8 cellular contexts compared by ENCODE assay signal in genomic region chr21:37367301-37367757, GRCh38. TPM values are rescaled to one million over a fixed set of nuclear protein-coding genes. Genes with fewer than 3 reads are reported as not detected.
DNase-seq lines count a peak whose midpoint lies in the region; ATAC-seq and FAIRE-seq lines count a peak whose summit lies in the region.

No MANE protein-coding gene starts in this region.

- peak overlapping the region; percentile 99 for H3K4me3 Mint-ChIP-seq in activated CD4-positive, alpha-beta T cell treated with anti-CD3 and anti-CD28 coated beads for 36 hours
- peak overlapping the region; percentile 98 for H3K4me3 Mint-ChIP-seq in dendritic cell treated with granulocyte-macrophage colony-stimulating factor and Interleukin-4, amounts not matched to agents 40 ng/mL and 50 ng/mL, for 4 days
- H3K4me3 Mint-ChIP-seq in naive thymus-derived CD8-positive, alpha-beta T cell, result peak overlapping the region in 6 of 10 donors; percentile 70 to 100 (median 94)

- peaks cover 4% of the 10 kb centered on the region for H3K4me1 ChIP-seq in NT2/D1 (ENCODE audit: insufficient read depth, insufficient read length)

- H3K9ac ChIP-seq in NT2/D1 (ENCODE audit: insufficient read length, low read depth), result peak overlapping the region; percentile 100

- peak; percentile 57 for DNase-seq in activated CD4-positive, alpha-beta T cell treated with anti-CD3 and anti-CD28 coated beads for 36 hours
- no peak for DNase-seq in activated CD4-positive, alpha-beta T cell treated with anti-CD3 and anti-CD28 coated beads for 48 hours
- DNase-seq in NT2/D1 (ENCODE audit: low read depth, low spot score) (no peak), GM19239 (ENCODE audit: insufficient read length, low spot score) (no peak)
- DNase-seq in naive thymus-derived CD8-positive, alpha-beta T cell, result peak in 1 of 10 donors; percentile 16

- no peak overlapping the region for H3K27ac Mint-ChIP-seq in activated CD4-positive, alpha-beta T cell treated with anti-CD3 and anti-CD28 coated beads for 36 hours
- peak overlapping the region; percentile 100 for H3K27ac Mint-ChIP-seq in dendritic cell treated with granulocyte-macrophage colony-stimulating factor and Interleukin-4, amounts not matched to agents 40 ng/mL and 50 ng/mL, for 4 days
- H3K27ac Mint-ChIP-seq in naive thymus-derived CD8-positive, alpha-beta T cell, result peak overlapping the region in 3 of 10 donors; percentile 99

- no peak for FAIRE-seq in GM19239 (lab: Jason Lieb, UNC)

- H3K9me3 ChIP-seq in NT2/D1 (ENCODE audit: insufficient read depth, low read length), result no peaks in the 10 kb centered on the region

- peaks cover 46% of the 10 kb centered on the region for H3K4me1 Mint-ChIP-seq in activated CD4-positive, alpha-beta T cell treated with anti-CD3 and anti-CD28 coated beads for 36 hours
- H3K4me1 Mint-ChIP-seq in dendritic cell treated with granulocyte-macrophage colony-stimulating factor and Interleukin-4, amounts not matched to agents 40 ng/mL and 50 ng/mL, for 4 days (ENCODE audit: low read depth), result peaks cover 23% of the 10 kb centered on the region
- H3K4me1 Mint-ChIP-seq in naive thymus-derived CD8-positive, alpha-beta T cell, result peaks cover 23 to 55% (median 54%) of the 10 kb centered on the region in 4 donors

- H3K27me3 ChIP-seq in NT2/D1 (ENCODE audit: insufficient read depth, insufficient read length), result no peaks in the 10 kb centered on the region

- ATAC-seq in activated CD4-positive, alpha-beta T cell treated with anti-CD3 and anti-CD28 coated beads for 36 hours, result no peak
- ATAC-seq in naive thymus-derived CD8-positive, alpha-beta T cell, result peak in 1 of 2 donors; percentile 3
- ATAC-seq in GM18870 (IDR thresholded peaks at IDR 0.05; ENCODE audit: unreplicated experiment) (no peak), HG02610 (IDR thresholded peaks at IDR 0.05; ENCODE audit: unreplicated experiment) (no peak)

- peak overlapping the region; percentile 94 for H3K4me3 ChIP-seq in NT2/D1 (ENCODE audit: insufficient read length, low read depth)

- H3K9me3 Mint-ChIP-seq in activated CD4-positive, alpha-beta T cell treated with anti-CD3 and anti-CD28 coated beads for 36 hours (ENCODE audit: low read depth), result no peaks in the 10 kb centered on the region
- no peaks in the 10 kb centered on the region for H3K9me3 Mint-ChIP-seq in dendritic cell treated with granulocyte-macrophage colony-stimulating factor and Interleukin-4, amounts not matched to agents 40 ng/mL and 50 ng/mL, for 4 days
- peaks cover 0 to 3% (median 0%) of the 10 kb centered on the region in 9 donors for H3K9me3 Mint-ChIP-seq in naive thymus-derived CD8-positive, alpha-beta T cell

- POLR2A ChIA-PET in activated CD4-positive, alpha-beta T cell treated with anti-CD3 and anti-CD28 coated beads for 36 hours (lab: Charles Lee), result interaction anchor here (1.4 kb wide), 1 partner anchor 100 kb away, joined by 7 read pairs; the partner anchor contains the start of gene VPS26C
- POLR2A ChIA-PET in naive thymus-derived CD8-positive, alpha-beta T cell (lab: Charles Lee), result interaction anchor here (1.2 to 7.5 kb wide), 3 partner anchors 17 to 196 kb away, joined by 4 to 79 read pairs (median 9); partner anchors contain the start of gene VPS26C

- intact Hi-C loops in activated CD4-positive, alpha-beta T cell treated with anti-CD3 and anti-CD28 coated beads for 36 hours (cut with DNase I, micrococcal nuclease), result loop anchor here (2.0 to 10.0 kb wide), 12 partner anchors 67 to 1980 kb away; partner anchors contain the start of genes DOP1B (in 1 of the 2), HLCS (in 1 of the 2), HMGN1 (in 1 of the 2) and PIGP (in 1 of the 2)
- intact Hi-C loops in dendritic cell treated with granulocyte-macrophage colony-stimulating factor and Interleukin-4, amounts not matched to agents 40 ng/mL and 50 ng/mL, for 4 days (cut with micrococcal nuclease), result loop anchor here (5.0 to 10.0 kb wide), 2 partner anchors 195 to 293 kb away; partner anchors contain the start of genes PIGP and TTC3

- H3K27me3 Mint-ChIP-seq in activated CD4-positive, alpha-beta T cell treated with anti-CD3 and anti-CD28 coated beads for 36 hours, result no peaks in the 10 kb centered on the region
- no peaks in the 10 kb centered on the region for H3K27me3 Mint-ChIP-seq in dendritic cell treated with granulocyte-macrophage colony-stimulating factor and Interleukin-4, amounts not matched to agents 40 ng/mL and 50 ng/mL, for 4 days
- peaks cover 0 to 2% (median 0%) of the 10 kb centered on the region in 5 donors for H3K27me3 Mint-ChIP-seq in naive thymus-derived CD8-positive, alpha-beta T cell

- CTCF ChIA-PET in activated CD4-positive, alpha-beta T cell treated with anti-CD3 and anti-CD28 coated beads for 36 hours (lab: Charles Lee), result no interaction called here

- H3K36me3 Mint-ChIP-seq in activated CD4-positive, alpha-beta T cell treated with anti-CD3 and anti-CD28 coated beads for 36 hours (ENCODE audit: low read depth), result peaks cover 12% of the 10 kb centered on the region
- peaks cover 14% of the 10 kb centered on the region for H3K36me3 Mint-ChIP-seq in dendritic cell treated with granulocyte-macrophage colony-stimulating factor and Interleukin-4, amounts not matched to agents 40 ng/mL and 50 ng/mL, for 4 days (ENCODE audit: low read depth)
- peaks cover 0 to 5% (median 5%) of the 10 kb centered on the region in 3 donors for H3K36me3 Mint-ChIP-seq in naive thymus-derived CD8-positive, alpha-beta T cell

- H3K36me3 ChIP-seq in NT2/D1 (ENCODE audit: insufficient read depth, insufficient read length, low read length), result peaks cover 5% of the 10 kb centered on the region

RNA-seq across cellular contexts. Expression of gene DYRK1A, which starts 0.8 kb away (rescaled TPM):
- 10 to 100 TPM; 51.1 to 76.9 TPM for total RNA-seq in activated CD4-positive, alpha-beta T cell treated with anti-CD3 and anti-CD28 coated beads for 36 hours
- 100 to 1,000 TPM; 140 to 146 TPM for total RNA-seq in naive thymus-derived CD8-positive, alpha-beta T cell
- polyA plus RNA-seq in naive thymus-derived CD8-positive, alpha-beta T cell, result 1 to 10 TPM; 1.8 to 5.4 (median 2.2) TPM
